ENCODE assay signal across 1 cellular context in the genomic region with DNA sequence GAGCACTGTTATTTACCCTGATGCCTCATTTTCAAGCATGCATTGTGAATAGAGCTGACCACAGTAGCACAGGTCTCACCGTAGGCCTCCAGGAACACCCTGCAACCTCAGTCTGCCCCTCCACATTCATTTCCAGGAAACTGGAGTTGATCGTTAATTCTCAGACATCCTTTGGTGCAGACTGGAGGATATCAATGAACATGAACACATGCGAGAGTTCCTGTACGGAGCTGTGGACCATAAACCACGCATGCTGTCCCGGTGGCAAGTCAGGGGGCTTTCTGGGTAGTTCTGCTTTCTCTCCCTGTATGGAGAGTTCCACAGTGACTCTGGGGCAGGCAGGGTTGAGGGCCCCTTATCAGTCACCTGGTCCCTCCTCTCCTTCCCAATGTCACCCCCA.
TF ChIP-seq lines count a peak whose summit lies in the region.

No MANE protein-coding gene starts in this region.

TF ChIP-seq in HEK293, 187 proteins besides CTCF, POLR2A, EP300 and RAD21:
- TF ChIP-seq, protein P1, sequence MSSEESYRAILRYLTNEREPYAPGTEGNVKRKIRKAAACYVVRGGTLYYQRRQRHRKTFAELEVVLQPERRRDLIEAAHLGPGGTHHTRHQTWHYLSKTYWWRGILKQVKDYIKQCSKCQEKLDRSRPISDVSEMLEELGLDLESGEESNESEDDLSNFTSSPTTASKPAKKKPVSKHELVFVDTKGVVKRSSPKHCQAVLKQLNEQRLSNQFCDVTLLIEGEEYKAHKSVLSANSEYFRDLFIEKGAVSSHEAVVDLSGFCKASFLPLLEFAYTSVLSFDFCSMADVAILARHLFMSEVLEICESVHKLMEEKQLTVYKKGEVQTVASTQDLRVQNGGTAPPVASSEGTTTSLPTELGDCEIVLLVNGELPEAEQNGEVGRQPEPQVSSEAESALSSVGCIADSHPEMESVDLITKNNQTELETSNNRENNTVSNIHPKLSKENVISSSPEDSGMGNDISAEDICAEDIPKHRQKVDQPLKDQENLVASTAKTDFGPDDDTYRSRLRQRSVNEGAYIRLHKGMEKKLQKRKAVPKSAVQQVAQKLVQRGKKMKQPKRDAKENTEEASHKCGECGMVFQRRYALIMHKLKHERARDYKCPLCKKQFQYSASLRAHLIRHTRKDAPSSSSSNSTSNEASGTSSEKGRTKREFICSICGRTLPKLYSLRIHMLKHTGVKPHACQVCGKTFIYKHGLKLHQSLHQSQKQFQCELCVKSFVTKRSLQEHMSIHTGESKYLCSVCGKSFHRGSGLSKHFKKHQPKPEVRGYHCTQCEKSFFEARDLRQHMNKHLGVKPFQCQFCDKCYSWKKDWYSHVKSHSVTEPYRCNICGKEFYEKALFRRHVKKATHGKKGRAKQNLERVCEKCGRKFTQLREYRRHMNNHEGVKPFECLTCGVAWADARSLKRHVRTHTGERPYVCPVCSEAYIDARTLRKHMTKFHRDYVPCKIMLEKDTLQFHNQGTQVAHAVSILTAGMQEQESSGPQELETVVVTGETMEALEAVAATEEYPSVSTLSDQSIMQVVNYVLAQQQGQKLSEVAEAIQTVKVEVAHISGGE (tag by site-specific recombination; conservative IDR thresholded peaks at IDR 0.05; ENCODE audit: low read depth): no peak
- TF ChIP-seq, protein P2, sequence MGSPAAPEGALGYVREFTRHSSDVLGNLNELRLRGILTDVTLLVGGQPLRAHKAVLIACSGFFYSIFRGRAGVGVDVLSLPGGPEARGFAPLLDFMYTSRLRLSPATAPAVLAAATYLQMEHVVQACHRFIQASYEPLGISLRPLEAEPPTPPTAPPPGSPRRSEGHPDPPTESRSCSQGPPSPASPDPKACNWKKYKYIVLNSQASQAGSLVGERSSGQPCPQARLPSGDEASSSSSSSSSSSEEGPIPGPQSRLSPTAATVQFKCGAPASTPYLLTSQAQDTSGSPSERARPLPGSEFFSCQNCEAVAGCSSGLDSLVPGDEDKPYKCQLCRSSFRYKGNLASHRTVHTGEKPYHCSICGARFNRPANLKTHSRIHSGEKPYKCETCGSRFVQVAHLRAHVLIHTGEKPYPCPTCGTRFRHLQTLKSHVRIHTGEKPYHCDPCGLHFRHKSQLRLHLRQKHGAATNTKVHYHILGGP (tag by site-specific recombination; IDR thresholded peaks at IDR 0.05): 0 out of 2 replicates have a peak, but pooled peaks have one; percentile 31
- TF ChIP-seq WT1 (tag by site-specific recombination; IDR thresholded peaks at IDR 0.05) (no peak), ZFP41 (tag by site-specific recombination; IDR thresholded peaks at IDR 0.05; ENCODE audit: borderline replicate concordance) (no peak)
